Comparison of ENCODE assay signal across 1 cellular context in the genomic region with DNA sequence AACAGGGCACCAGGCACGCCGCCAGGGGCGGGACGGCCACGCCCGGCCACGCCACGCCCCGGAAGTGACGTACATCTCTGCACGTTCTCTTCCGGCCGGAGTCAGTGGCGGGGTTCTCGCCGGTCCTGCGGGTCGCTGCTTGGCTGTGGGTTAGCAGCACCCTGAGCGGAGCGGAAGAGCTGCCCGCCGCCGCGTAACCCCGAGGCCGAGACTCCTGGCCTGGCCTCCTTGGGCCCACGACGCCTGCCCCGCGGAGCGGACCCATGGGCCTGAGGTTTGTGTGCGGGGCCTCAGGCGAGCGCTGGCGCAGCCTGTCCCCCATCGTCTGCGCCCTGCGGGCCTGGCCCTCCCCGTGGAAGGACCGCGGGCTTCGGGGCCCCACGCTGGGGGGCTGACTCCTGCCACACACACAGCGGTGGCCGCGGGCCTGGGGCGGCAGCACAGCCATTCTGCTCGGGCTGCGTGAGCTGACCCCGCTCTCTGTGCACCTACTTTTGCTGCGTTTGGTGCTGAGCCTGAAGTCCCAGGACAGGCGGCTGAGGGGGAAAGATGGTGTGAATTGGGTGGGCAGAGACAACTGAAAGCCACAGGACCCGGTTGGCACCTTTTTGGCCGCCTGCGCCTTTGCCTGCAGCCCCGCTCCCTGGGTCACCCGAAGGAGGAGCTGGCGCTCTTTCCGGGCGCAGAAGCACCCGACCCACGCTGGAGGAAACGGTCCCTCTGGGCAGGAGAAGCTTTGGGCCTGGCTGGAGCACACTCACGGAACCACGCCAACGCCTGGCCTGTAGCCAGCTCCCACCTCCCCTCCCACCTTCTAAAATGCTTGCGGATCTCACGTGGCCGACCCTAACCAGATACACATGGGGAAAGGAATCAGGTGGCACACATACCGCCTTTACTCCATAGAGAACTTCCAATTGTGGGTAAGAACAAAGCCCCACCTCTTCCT.
TF ChIP-seq lines count a peak whose summit lies in the region.

No MANE protein-coding gene starts in this region.

TF ChIP-seq in K562, 482 proteins besides CTCF, POLR2A, EP300 and RAD21 (continued from another document):
- TF ChIP-seq, protein P1, sequence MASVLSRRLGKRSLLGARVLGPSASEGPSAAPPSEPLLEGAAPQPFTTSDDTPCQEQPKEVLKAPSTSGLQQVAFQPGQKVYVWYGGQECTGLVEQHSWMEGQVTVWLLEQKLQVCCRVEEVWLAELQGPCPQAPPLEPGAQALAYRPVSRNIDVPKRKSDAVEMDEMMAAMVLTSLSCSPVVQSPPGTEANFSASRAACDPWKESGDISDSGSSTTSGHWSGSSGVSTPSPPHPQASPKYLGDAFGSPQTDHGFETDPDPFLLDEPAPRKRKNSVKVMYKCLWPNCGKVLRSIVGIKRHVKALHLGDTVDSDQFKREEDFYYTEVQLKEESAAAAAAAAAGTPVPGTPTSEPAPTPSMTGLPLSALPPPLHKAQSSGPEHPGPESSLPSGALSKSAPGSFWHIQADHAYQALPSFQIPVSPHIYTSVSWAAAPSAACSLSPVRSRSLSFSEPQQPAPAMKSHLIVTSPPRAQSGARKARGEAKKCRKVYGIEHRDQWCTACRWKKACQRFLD (CRISPR knock-in tag; IDR thresholded peaks at IDR 0.05): no peak
- TF ChIP-seq, protein P2, sequence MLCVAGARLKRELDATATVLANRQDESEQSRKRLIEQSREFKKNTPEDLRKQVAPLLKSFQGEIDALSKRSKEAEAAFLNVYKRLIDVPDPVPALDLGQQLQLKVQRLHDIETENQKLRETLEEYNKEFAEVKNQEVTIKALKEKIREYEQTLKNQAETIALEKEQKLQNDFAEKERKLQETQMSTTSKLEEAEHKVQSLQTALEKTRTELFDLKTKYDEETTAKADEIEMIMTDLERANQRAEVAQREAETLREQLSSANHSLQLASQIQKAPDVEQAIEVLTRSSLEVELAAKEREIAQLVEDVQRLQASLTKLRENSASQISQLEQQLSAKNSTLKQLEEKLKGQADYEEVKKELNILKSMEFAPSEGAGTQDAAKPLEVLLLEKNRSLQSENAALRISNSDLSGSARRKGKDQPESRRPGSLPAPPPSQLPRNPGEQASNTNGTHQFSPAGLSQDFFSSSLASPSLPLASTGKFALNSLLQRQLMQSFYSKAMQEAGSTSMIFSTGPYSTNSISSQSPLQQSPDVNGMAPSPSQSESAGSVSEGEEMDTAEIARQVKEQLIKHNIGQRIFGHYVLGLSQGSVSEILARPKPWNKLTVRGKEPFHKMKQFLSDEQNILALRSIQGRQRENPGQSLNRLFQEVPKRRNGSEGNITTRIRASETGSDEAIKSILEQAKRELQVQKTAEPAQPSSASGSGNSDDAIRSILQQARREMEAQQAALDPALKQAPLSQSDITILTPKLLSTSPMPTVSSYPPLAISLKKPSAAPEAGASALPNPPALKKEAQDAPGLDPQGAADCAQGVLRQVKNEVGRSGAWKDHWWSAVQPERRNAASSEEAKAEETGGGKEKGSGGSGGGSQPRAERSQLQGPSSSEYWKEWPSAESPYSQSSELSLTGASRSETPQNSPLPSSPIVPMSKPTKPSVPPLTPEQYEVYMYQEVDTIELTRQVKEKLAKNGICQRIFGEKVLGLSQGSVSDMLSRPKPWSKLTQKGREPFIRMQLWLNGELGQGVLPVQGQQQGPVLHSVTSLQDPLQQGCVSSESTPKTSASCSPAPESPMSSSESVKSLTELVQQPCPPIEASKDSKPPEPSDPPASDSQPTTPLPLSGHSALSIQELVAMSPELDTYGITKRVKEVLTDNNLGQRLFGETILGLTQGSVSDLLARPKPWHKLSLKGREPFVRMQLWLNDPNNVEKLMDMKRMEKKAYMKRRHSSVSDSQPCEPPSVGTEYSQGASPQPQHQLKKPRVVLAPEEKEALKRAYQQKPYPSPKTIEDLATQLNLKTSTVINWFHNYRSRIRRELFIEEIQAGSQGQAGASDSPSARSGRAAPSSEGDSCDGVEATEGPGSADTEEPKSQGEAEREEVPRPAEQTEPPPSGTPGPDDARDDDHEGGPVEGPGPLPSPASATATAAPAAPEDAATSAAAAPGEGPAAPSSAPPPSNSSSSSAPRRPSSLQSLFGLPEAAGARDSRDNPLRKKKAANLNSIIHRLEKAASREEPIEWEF (CRISPR knock-in tag; IDR thresholded peaks at IDR 0.05): no peak
- TF ChIP-seq CBX2 (IDR thresholded peaks at IDR 0.05; ENCODE audit: insufficient read depth, low read length, poor library complexity, severe bottlenecking) (no peak), RBFOX2 (IDR thresholded peaks at IDR 0.05; ENCODE audit: low read depth, low read length) (peak; percentile 88), EWSR1 (IDR thresholded peaks at IDR 0.05; ENCODE audit: borderline replicate concordance, low read depth, partially characterized antibody) (no peak), DDX20 (tag; IDR thresholded peaks at IDR 0.05; ENCODE audit: low read depth) (no peak), ETV5 (CRISPR knock-in tag; IDR thresholded peaks at IDR 0.05; ENCODE audit: low read depth) (peak; percentile 90), CHD1 (IDR thresholded peaks at IDR 0.05; ENCODE audit: low read length) (peak; percentile 64), KAT7 (CRISPR knock-in tag; IDR thresholded peaks at IDR 0.05; ENCODE audit: borderline replicate concordance) (no peak), KDM5B (IDR thresholded peaks at IDR 0.05; ENCODE audit: insufficient replicate concordance, low read depth, low read length) (peak; percentile 89), STAG1 (CRISPR knock-in tag; IDR thresholded peaks at IDR 0.05; ENCODE audit: borderline replicate concordance) (0 out of 2 replicates have a peak, but pooled peaks have one; percentile 44), EGR1 (conservative IDR thresholded peaks at IDR 0.05) (0 out of 2 replicates have a peak, but pooled peaks have one; percentile 18), TAF7 (tag; IDR thresholded peaks at IDR 0.05) (0 out of 2 replicates have a peak, but pooled peaks have one; percentile 11), GATAD2B (IDR thresholded peaks at IDR 0.05; ENCODE audit: borderline replicate concordance) (no peak), CBFA2T3 (IDR thresholded peaks at IDR 0.05) (no peak), CTBP1 (IDR thresholded peaks at IDR 0.05; ENCODE audit: borderline replicate concordance) (peak; percentile 60; the same call in 1 of the 2 replicates), SUPT5H (IDR thresholded peaks at IDR 0.05) (peak; percentile 92), SRSF9 (IDR thresholded peaks at IDR 0.05; ENCODE audit: borderline replicate concordance, low read depth, low read length) (no peak)
- TF ChIP-seq, protein P3, sequence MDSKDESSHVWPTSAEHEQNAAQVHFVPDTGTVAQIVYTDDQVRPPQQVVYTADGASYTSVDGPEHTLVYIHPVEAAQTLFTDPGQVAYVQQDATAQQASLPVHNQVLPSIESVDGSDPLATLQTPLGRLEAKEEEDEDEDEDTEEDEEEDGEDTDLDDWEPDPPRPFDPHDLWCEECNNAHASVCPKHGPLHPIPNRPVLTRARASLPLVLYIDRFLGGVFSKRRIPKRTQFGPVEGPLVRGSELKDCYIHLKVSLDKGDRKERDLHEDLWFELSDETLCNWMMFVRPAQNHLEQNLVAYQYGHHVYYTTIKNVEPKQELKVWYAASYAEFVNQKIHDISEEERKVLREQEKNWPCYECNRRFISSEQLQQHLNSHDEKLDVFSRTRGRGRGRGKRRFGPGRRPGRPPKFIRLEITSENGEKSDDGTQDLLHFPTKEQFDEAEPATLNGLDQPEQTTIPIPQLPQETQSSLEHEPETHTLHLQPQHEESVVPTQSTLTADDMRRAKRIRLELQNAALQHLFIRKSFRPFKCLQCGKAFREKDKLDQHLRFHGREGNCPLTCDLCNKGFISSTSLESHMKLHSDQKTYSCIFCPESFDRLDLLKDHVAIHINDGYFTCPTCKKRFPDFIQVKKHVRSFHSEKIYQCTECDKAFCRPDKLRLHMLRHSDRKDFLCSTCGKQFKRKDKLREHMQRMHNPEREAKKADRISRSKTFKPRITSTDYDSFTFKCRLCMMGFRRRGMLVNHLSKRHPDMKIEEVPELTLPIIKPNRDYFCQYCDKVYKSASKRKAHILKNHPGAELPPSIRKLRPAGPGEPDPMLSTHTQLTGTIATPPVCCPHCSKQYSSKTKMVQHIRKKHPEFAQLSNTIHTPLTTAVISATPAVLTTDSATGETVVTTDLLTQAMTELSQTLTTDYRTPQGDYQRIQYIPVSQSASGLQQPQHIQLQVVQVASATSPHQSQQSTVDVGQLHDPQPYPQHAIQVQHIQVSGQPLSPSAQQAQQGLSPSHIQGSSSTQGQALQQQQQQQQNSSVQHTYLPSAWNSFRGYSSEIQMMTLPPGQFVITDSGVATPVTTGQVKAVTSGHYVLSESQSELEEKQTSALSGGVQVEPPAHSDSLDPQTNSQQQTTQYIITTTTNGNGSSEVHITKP (IDR thresholded peaks at IDR 0.05; ENCODE audit: partially characterized antibody): peak; percentile 26
- TF ChIP-seq, protein P4, sequence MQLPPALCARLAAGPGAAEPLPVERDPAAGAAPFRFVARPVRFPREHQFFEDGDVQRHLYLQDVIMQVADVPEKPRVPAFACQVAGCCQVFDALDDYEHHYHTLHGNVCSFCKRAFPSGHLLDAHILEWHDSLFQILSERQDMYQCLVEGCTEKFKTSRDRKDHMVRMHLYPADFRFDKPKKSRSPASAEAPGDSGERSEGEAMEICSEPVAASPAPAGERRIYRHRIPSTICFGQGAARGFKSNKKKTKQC (CRISPR knock-in tag; IDR thresholded peaks at IDR 0.05): no peak
